Comparison of ENCODE assay signal across 15 cellular contexts in the genomic region with DNA sequence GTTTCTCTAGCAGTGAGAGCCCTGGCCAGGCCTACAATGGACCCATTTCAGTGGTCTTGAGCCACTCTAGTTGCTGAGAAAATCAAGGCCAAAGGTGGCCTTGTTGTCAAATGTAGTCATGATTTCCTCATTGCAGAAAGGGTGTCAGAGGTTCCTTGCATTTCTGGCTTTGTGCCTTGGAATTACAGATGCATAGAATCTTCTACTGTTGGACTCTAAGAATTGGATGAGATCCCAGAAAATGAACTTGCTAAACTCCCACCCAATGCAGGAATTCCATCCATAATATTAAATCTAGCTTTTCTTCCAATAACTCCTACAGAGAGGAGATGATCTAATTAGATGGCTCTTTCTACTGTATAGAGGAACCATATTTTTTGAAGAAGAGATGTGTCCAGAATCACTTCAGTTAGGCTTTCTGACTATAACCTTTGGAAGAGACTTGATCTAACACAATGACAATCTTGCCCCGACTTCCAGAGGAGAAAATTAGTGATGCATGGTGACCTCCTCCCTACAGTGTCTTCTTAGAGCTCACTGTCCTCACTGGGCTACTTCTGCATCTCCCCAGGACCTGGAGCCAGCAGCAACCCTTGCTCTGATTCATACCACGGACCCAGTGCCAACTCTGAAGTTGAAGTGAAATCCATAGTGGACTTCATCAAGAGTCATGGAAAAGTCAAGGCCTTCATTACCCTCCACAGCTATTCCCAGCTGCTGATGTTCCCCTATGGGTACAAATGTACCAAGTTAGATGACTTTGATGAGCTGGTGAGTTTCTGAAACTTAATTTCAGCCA. TPM values are rescaled to one million over a fixed set of nuclear protein-coding genes. Genes with fewer than 3 reads are reported as not detected.
DNase-seq lines count a peak whose midpoint lies in the region; ATAC-seq, FAIRE-seq and TF ChIP-seq lines count a peak whose summit lies in the region.
"Had no signal": no experiment of that assay in that cellular context is flagged by ENCODE, and none has a peak within 500 bp of the region (broad histone marks: within the 10 kb centered on the region; RNA-seq: fewer than 3 reads in every experiment).

No MANE protein-coding gene starts in this region.

- H2BK15ac ChIP-seq in IMR-90 (ENCODE audit: low read depth, low read length): peak overlapping the region; percentile 62; the same call in 2 of the 3 replicates

- no peak overlapping the region for H2AFZ ChIP-seq in IMR-90 (replicated peaks; ENCODE audit: low read length, poor library complexity)
- H2AFZ ChIP-seq in astrocyte (ENCODE audit: low read depth, low read length): no peak overlapping the region

- no TSS peak for BruUV-seq in IMR-90 (replicated peaks; lab: Mats Ljungman, UMichigan)

- H3K79me1 ChIP-seq in IMR-90 (ENCODE audit: low read depth in 1 of 2, low read length in 2 of 2): no peaks in the 10 kb centered on the region

- H3K4me1 ChIP-seq in IMR-90 (ENCODE audit: control insufficient read depth, insufficient read depth, low read length) (peaks cover 7% of the 10 kb centered on the region), astrocyte (ENCODE audit: insufficient read depth, low read length) (peaks cover 18% of the 10 kb centered on the region)

- H3K36me3 ChIP-seq in IMR-90 (ENCODE audit: control insufficient read depth, insufficient read depth, low read length) (no peaks in the 10 kb centered on the region), astrocyte (ENCODE audit: insufficient read depth, low read length) (no peaks in the 10 kb centered on the region)

- no peak overlapping the region for H3K4me2 ChIP-seq in IMR-90 (ENCODE audit: low read depth, low read length)
- H3K4me2 ChIP-seq in astrocyte (ENCODE audit: low read length): peak overlapping the region; percentile 26

- H3K23ac ChIP-seq in IMR-90 (ENCODE audit: low read depth, low read length): no peak overlapping the region; the same call in 1 of the 2 replicates

- H4K20me1 ChIP-seq in IMR-90 (ENCODE audit: insufficient read depth, low read length) (no peaks in the 10 kb centered on the region), astrocyte (ENCODE audit: insufficient read depth, low read length) (no peaks in the 10 kb centered on the region)

- H3K36me3 Mint-ChIP-seq in astrocyte (ENCODE audit: low read depth, unreplicated experiment): no peaks in the 10 kb centered on the region
- H3K36me3 Mint-ChIP-seq: T-cell had no signal

- TF ChIP-seq CTCF in IMR-90 (conservative IDR thresholded peaks at IDR 0.05; ENCODE audit: low read depth, low read length) (no peak), astrocyte (IDR thresholded peaks at IDR 0.05; ENCODE audit: insufficient read depth, low read depth, low read length) (no peak), foreskin fibroblast (IDR thresholded peaks at IDR 0.05; ENCODE audit: low read depth, low read length) (no peak)

- H3K56ac ChIP-seq in IMR-90 (ENCODE audit: extremely low read depth, insufficient read depth, low read length): no peak overlapping the region

- peak overlapping the region; percentile 52 for H4K91ac ChIP-seq in IMR-90 (ENCODE audit: insufficient read depth, low read depth, low read length)

- peak overlapping the region; percentile 75; the same call in 1 of the 2 replicates for H4K5ac ChIP-seq in IMR-90 (ENCODE audit: low read depth, low read length)

- no peak overlapping the region for H3K9ac ChIP-seq in IMR-90 (ENCODE audit: low read depth, low read length)
- H3K9ac ChIP-seq in astrocyte (ENCODE audit: low read length): no peak overlapping the region

- H3K9me3 ChIP-seq in IMR-90 (ENCODE audit: control insufficient read depth, insufficient read depth, low read length): no peaks in the 10 kb centered on the region
- no peaks in the 10 kb centered on the region for H3K9me3 ChIP-seq in astrocyte (ENCODE audit: insufficient read depth, low read depth, low read length)

- peaks cover 11% of the 10 kb centered on the region for H3K27me3 Mint-ChIP-seq in astrocyte (ENCODE audit: low read depth, unreplicated experiment)
- H3K27me3 Mint-ChIP-seq: activated naive CD8-positive, alpha-beta T cell had no signal

- dilution Hi-C loops in IMR-90 (cut with HindIII; ENCODE audit: low sequenced_read_pairs, unreplicated experiment): no loop called here

- H3K14ac ChIP-seq in IMR-90 (replicated peaks; ENCODE audit: low read depth, low read length): peak overlapping the region; percentile 79; the same call in 1 of the 2 replicates

- peak overlapping the region; percentile 15 for H2BK5ac ChIP-seq in IMR-90 (ENCODE audit: low read depth, low read length, poor library complexity, severe bottlenecking)

- FAIRE-seq in astrocyte (lab: Jason Lieb, UNC): no peak
- FAIRE-seq: kidney had no signal

- peak overlapping the region; percentile 65 for H2BK120ac ChIP-seq in IMR-90 (ENCODE audit: low read depth, low read length)

- peak overlapping the region; percentile 57 for H2AK9ac ChIP-seq in IMR-90 (replicated peaks; ENCODE audit: low read depth, low read length, poor library complexity)

- H3K4me3 ChIP-seq in IMR-90 (ENCODE audit: insufficient read depth, low read depth, low read length) (no peak overlapping the region), astrocyte (ENCODE audit: insufficient read depth, low read depth, low read length) (no peak overlapping the region), foreskin fibroblast (ENCODE audit: low read depth in 1 of 2, low read length in 2 of 2) (no peak overlapping the region)
- H3K4me3 ChIP-seq: dorsolateral prefrontal cortex had no signal

- no peaks in the 10 kb centered on the region for H3K9me3 Mint-ChIP-seq in astrocyte (ENCODE audit: unreplicated experiment)
- H3K9me3 Mint-ChIP-seq: T-cell had no signal

- whole genome bisulfite sequencing in IMR-90 (ENCODE audit: extremely low coverage in 2 of 2, insufficient read length in 1 of 2), 2 experiments: no CpG with 5 or more reads among the region's 2 CpGs

- peak overlapping the region in 1 of 2 experiments; percentile 42; a peak in 3 of 4 replicates for H4K8ac ChIP-seq in IMR-90 (ENCODE audit: low read depth in 2 of 2, low read length in 2 of 2)

- peak; percentile 94 for DNase-seq in IMR-90
- DNase-seq in astrocyte (ENCODE audit: low read depth): peak; percentile 89
- peak; percentile 88 to 94 for DNase-seq in foreskin fibroblast
- peak; percentile 30 for DNase-seq in stromal cell of bone marrow (ENCODE audit: low read depth)
- no peak for DNase-seq in RPMI8226
- DNase-seq: dorsolateral prefrontal cortex, kidney, T-cell had no signal

- intact Hi-C loops in IMR-90 (cut with micrococcal nuclease): loop anchor here (1.0 to 5.0 kb wide), 2 partner anchors 163 to 212 kb away; partner anchors contain the start of gene CEP41

- H3K27ac ChIP-seq in IMR-90 (ENCODE audit: insufficient read depth, low read length) (peak overlapping the region; percentile 21; the same call in 1 of the 2 replicates), astrocyte (ENCODE audit: low read depth, low read length) (no peak overlapping the region)

- H3K79me2 ChIP-seq in astrocyte (ENCODE audit: insufficient read depth, low read length): no peaks in the 10 kb centered on the region

- H2BK20ac ChIP-seq in IMR-90 (ENCODE audit: low read depth, low read length): peak overlapping the region; percentile 68

- in situ Hi-C loops in IMR-90 (cut with MboI; ENCODE audit: low sequenced_read_pairs): no loop called here

- H2AK5ac ChIP-seq in IMR-90 (ENCODE audit: low read depth, low read length): peak overlapping the region; percentile 65

- H3K9me1 ChIP-seq in IMR-90 (ENCODE audit: insufficient read depth, low read length): no peaks in the 10 kb centered on the region

- peaks cover 17% of the 10 kb centered on the region for H3K4me1 Mint-ChIP-seq in astrocyte (ENCODE audit: low read depth, unreplicated experiment)

- peak overlapping the region; percentile 68 for H3K4ac ChIP-seq in IMR-90 (ENCODE audit: low read depth, low read length)

- ATAC-seq in IMR-90 (ENCODE audit: low read depth) (peak; percentile 43), HG03571 (IDR thresholded peaks at IDR 0.05; ENCODE audit: unreplicated experiment) (no peak), GM18861 (IDR thresholded peaks at IDR 0.05; ENCODE audit: unreplicated experiment) (no peak), GM19452 (IDR thresholded peaks at IDR 0.05; ENCODE audit: unreplicated experiment) (no peak)
- ATAC-seq: activated CD4-positive, CD25-positive, alpha-beta regulatory T cell treated with anti-CD3 and anti-CD28 coated beads, Interleukin-2, amount 50 U/mL, for 24 hours; T-cell had no signal

- no peak for TF ChIP-seq POLR2A in IMR-90 (IDR thresholded peaks at IDR 0.05; ENCODE audit: low read depth, low read length)

- POLR2A ChIA-PET in IMR-90 (lab: Charles Lee; ENCODE audit: unreplicated experiment): no interaction called here

- H3K27me3 ChIP-seq in IMR-90 (ENCODE audit: control insufficient read depth, insufficient read depth, low read length) (no peaks in the 10 kb centered on the region), astrocyte (ENCODE audit: insufficient read depth, low read length) (no peaks in the 10 kb centered on the region)

- no peak overlapping the region for H3K4me3 Mint-ChIP-seq in astrocyte (ENCODE audit: unreplicated experiment)
- H3K4me3 Mint-ChIP-seq: activated naive CD8-positive, alpha-beta T cell; T-cell had no signal

- peak overlapping the region; percentile 68 for H3K18ac ChIP-seq in IMR-90 (ENCODE audit: low read depth, low read length)

- H3K27ac Mint-ChIP-seq in astrocyte (ENCODE audit: unreplicated experiment): no peak overlapping the region
- H3K27ac Mint-ChIP-seq: activated naive CD8-positive, alpha-beta T cell; T-cell had no signal

- CTCF ChIA-PET in IMR-90 (lab: Yijun Ruan, JAX): interaction anchor here (0.7 kb wide), 1 partner anchor 14 kb away, joined by 3 read pairs; the partner anchor contains the start of gene CPA4

- TF ChIP-seq RAD21 in IMR-90 (IDR thresholded peaks at IDR 0.05; ENCODE audit: low read length): no peak

TF ChIP-seq in IMR-90, 13 proteins besides CTCF, POLR2A, EP300 and RAD21:
- TF ChIP-seq MAZ (IDR thresholded peaks at IDR 0.05; ENCODE audit: borderline replicate concordance, low read depth, low read length): no peak
- no peak for TF ChIP-seq RFX5 (IDR thresholded peaks at IDR 0.05; ENCODE audit: low read depth, low read length)
- TF ChIP-seq CEBPB (IDR thresholded peaks at IDR 0.05; ENCODE audit: low read depth, low read length): peak; percentile 59; the same call in 1 of the 2 replicates
- no peak for TF ChIP-seq BHLHE40 (IDR thresholded peaks at IDR 0.05; ENCODE audit: low read depth, low read length)
TF ChIP-seq in IMR-90: peak in this region for 1.

RNA-seq across cellular contexts. Expression of gene CPA2, which starts 12.4 kb away (rescaled TPM):
- total RNA-seq in IMR-90 (2012; rRNA removed) (not detected in 2 replicates), astrocyte (not detected in 2 replicates)
- 0.05 TPM in 1 of 2 replicates, not detected in the other for polyA plus RNA-seq in IMR-90 (2012; rRNA removed)
- polyA plus RNA-seq in IMR-90 (2012; cell fraction: cytosol; rRNA removed): 0.14 TPM in 1 of 2 replicates, not detected in the other
- polyA plus RNA-seq in IMR-90 (2012; cell fraction: nucleus; rRNA removed; ENCODE audit: low replicate concordance): not detected in 2 replicates
- total RNA-seq: kidney, myocyte, temporal lobe had no signal

RNA-seq across cellular contexts. Expression of gene CPA4, which starts 13.9 kb away (rescaled TPM):
- total RNA-seq in IMR-90 (2012; rRNA removed) (365 and 382 TPM in 2 replicates), astrocyte (98.6 and 111 TPM in 2 replicates)
- polyA plus RNA-seq in IMR-90 (2012; rRNA removed): 287 and 316 TPM in 2 replicates
- 231 and 233 TPM in 2 replicates for polyA plus RNA-seq in IMR-90 (2012; cell fraction: cytosol; rRNA removed)
- polyA plus RNA-seq in IMR-90 (2012; cell fraction: nucleus; rRNA removed; ENCODE audit: low replicate concordance): 693 and 899 TPM in 2 replicates
- total RNA-seq: temporal lobe had no signal
